In the genomic region with DNA sequence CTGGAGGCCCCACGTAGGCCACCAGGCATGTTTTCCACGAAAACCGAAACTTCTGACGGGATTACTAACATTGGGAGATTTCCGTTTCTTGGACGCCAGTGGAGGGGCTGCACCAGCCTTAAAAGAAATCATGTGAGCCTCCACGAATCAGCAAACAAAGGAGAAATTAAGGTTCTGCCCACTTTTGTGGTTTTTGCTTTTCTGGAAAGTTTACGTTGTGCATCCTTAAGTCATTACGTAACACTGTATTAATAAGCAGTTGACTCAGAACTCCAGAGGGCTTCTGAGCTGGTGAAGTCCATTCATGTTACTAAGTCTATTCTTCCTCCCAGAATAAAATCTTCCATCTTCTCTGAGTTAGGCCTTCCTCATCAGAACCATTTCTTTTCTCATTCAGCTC, we compare ENCODE assay signal across 13 cellular contexts.
DNase-seq lines count a peak whose midpoint lies in the region; ATAC-seq, FAIRE-seq and TF ChIP-seq lines count a peak whose summit lies in the region.
"Had no signal": no experiment of that assay in that cellular context is flagged by ENCODE, and none has a peak within 500 bp of the region (broad histone marks: within the 10 kb centered on the region; RNA-seq: fewer than 3 reads in every experiment).

No MANE protein-coding gene starts in this region.

- peak overlapping the region; percentile 75 for H2AFZ ChIP-seq in astrocyte (ENCODE audit: low read depth, low read length)

- TF ChIP-seq CTCF in AG04450 (IDR thresholded peaks at IDR 0.05; ENCODE audit: low read depth, low read length), result no peak
- TF ChIP-seq CTCF in astrocyte (IDR thresholded peaks at IDR 0.05; ENCODE audit: insufficient read depth, low read depth, low read length), result no peak

- H3K4me3 ChIP-seq in AG04450 (ENCODE audit: low read depth, low read length) (peak overlapping the region; percentile 36), astrocyte (ENCODE audit: insufficient read depth, low read depth, low read length) (peak overlapping the region; percentile 45)
- H3K4me3 ChIP-seq: spleen had no signal

- no peaks in the 10 kb centered on the region for H3K79me2 ChIP-seq in astrocyte (ENCODE audit: insufficient read depth, low read length)

- POLR2A ChIA-PET in AG04450 (lab: Yijun Ruan, JAX), result interaction anchor here (0.6 to 1.0 kb wide), 3 partner anchors 30 to 212 kb away, joined by 3 read pairs; no protein-coding TSS in a partner anchor

- H4K20me1 ChIP-seq in astrocyte (ENCODE audit: insufficient read depth, low read length), result no peaks in the 10 kb centered on the region

- H3K27ac ChIP-seq in AG04450 (ENCODE audit: low read depth, low read length), result peak overlapping the region; percentile 95
- peak overlapping the region; percentile 90 for H3K27ac ChIP-seq in astrocyte (ENCODE audit: low read depth, low read length)

- ATAC-seq in HG03108 (IDR thresholded peaks at IDR 0.05; ENCODE audit: unreplicated experiment) (no peak), GM21515 (IDR thresholded peaks at IDR 0.05; ENCODE audit: unreplicated experiment) (no peak)

- H3K36me3 ChIP-seq in astrocyte (ENCODE audit: insufficient read depth, low read length), result no peaks in the 10 kb centered on the region
- H3K36me3 ChIP-seq: spleen had no signal

- H3K4me2 ChIP-seq in astrocyte (ENCODE audit: low read length), result peak overlapping the region; percentile 81

- H3K9me3 ChIP-seq in AG04450 (ENCODE audit: control insufficient read depth, insufficient read depth, low read length), result no peaks in the 10 kb centered on the region; the same call in 1 of the 2 replicates
- H3K9me3 ChIP-seq in astrocyte (ENCODE audit: insufficient read depth, low read depth, low read length), result no peaks in the 10 kb centered on the region
- H3K9me3 ChIP-seq: spleen had no signal

- no peaks in the 10 kb centered on the region for H3K9me3 Mint-ChIP-seq in astrocyte (ENCODE audit: unreplicated experiment)
- H3K9me3 Mint-ChIP-seq: CD4-positive, CD25-positive, alpha-beta regulatory T cell had no signal

- CTCF ChIA-PET in AG04450 (lab: Charles Lee), result no interaction called here

- no peaks in the 10 kb centered on the region for H3K4me1 Mint-ChIP-seq in astrocyte (ENCODE audit: low read depth, unreplicated experiment)

- peaks cover 13% of the 10 kb centered on the region for H3K4me1 ChIP-seq in astrocyte (ENCODE audit: insufficient read depth, low read length)

- H3K27ac Mint-ChIP-seq in astrocyte (ENCODE audit: unreplicated experiment), result peak overlapping the region; percentile 88
- H3K27ac Mint-ChIP-seq: CD4-positive, CD25-positive, alpha-beta regulatory T cell had no signal

- H3K9ac ChIP-seq in astrocyte (ENCODE audit: low read length), result peak overlapping the region; percentile 74

- peaks cover 5% of the 10 kb centered on the region for H3K27me3 Mint-ChIP-seq in astrocyte (ENCODE audit: low read depth, unreplicated experiment)

- FAIRE-seq in HTR-8/SVneo (lab: Jason Lieb, UNC) (peak; percentile 69), astrocyte (lab: Jason Lieb, UNC) (peak; percentile 96)
- FAIRE-seq: GM18507 had no signal

- no peak overlapping the region for H3K4me3 Mint-ChIP-seq in astrocyte (ENCODE audit: unreplicated experiment)
- H3K4me3 Mint-ChIP-seq: CD4-positive, CD25-positive, alpha-beta regulatory T cell had no signal

- H3K36me3 Mint-ChIP-seq in astrocyte (ENCODE audit: low read depth, unreplicated experiment), result no peaks in the 10 kb centered on the region
- H3K36me3 Mint-ChIP-seq: CD4-positive, CD25-positive, alpha-beta regulatory T cell had no signal

- H3K27me3 ChIP-seq in AG04450 (ENCODE audit: control insufficient read depth, insufficient read depth, low read length) (no peaks in the 10 kb centered on the region), astrocyte (ENCODE audit: insufficient read depth, low read length) (no peaks in the 10 kb centered on the region)
- H3K27me3 ChIP-seq: spleen had no signal

- peak; percentile 95 for DNase-seq in AG04450 (ENCODE audit: low read depth, low spot score)
- peak; percentile 74 for DNase-seq in HTR-8/SVneo (ENCODE audit: insufficient read length, low spot score)
- DNase-seq in astrocyte (ENCODE audit: low read depth), result peak; percentile 98
- peak; percentile 80 for DNase-seq in kidney tubule cell (ENCODE audit: low spot score)
- no peak for DNase-seq in NCI-H1436 (lab: John Stamatoyannopoulos, UW)
- DNase-seq in NCI-H2227 (lab: John Stamatoyannopoulos, UW; ENCODE audit: unreplicated experiment), result no peak
- DNase-seq: CD4-positive, CD25-positive, alpha-beta regulatory T cell; effector CD4-positive, alpha-beta T cell; spleen; stimulated activated naive CD4-positive, alpha-beta T cell treated with Interleukin-2 at 50 U/mL for 16 hours had no signal

Comparison
In these comparisons a context has a peak if more than half of its experiments do, and no peak if none do; other contexts are left out.
1. DNase-seq: peak in AG04450 (single experiment), HTR-8/SVneo (single experiment), astrocyte (single experiment) and kidney tubule cell (single experiment); none in NCI-H1436 (single experiment) and NCI-H2227 (single experiment).